Comparison of ENCODE assay signal across 1 cellular context in the genomic region with DNA sequence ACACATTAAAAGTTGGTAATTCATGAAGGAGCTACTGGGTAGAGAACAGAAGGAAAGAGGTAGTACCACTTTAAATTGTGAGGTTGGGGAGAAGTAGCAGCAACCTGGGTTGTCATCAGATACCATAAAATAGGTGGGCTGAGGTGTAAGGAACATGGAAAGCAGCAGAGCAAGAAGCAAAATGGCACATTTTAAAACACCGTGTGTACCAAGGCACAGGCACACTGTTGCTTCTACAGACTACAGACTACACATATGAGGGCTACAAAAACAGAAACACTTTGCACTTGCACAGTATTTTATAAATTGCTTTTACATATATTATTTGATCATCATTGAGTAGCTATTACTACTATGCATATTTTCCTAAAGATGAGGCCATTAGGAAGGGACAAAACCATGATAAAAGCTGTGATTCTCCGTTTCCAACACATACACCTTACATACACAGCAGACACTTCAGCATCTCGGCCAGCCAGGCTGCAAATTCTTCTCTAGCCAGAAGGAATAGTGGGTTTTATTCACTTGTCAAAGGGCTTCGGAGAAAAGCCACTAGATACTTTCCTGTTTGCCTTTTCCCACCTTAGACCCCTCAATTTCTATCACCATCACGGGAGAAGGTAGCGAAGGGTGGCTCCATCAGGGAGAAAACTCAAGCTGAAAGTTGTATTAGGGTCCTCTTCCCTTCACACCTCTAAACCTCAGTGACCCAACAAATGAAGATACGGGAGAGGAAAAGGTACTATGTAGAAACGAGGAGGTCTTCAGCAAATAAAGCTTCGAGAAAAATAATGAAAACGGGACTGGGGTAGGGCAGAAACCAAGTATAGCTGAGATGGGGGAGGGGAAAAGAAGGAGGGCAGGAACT.
TF ChIP-seq lines count a peak whose summit lies in the region.

No MANE protein-coding gene starts in this region.

TF ChIP-seq in SK-N-SH, 30 proteins besides CTCF, POLR2A, EP300 and RAD21:
- TF ChIP-seq POLR2AphosphoS5 (IDR thresholded peaks at IDR 0.05; ENCODE audit: low read depth, low read length) (no peak; the same call in 1 of the 2 replicates), PBX3 (IDR thresholded peaks at IDR 0.05) (no peak), ELF1 (IDR thresholded peaks at IDR 0.05) (no peak), EZH2phosphoT487 (IDR thresholded peaks at IDR 0.05; ENCODE audit: borderline replicate concordance, low read depth) (no peak), IRF3 (IDR thresholded peaks at IDR 0.05; ENCODE audit: low read depth, low read length) (no peak), TCF12 (IDR thresholded peaks at IDR 0.05) (no peak), MAX (IDR thresholded peaks at IDR 0.05; ENCODE audit: low read depth) (no peak), CHD2 (IDR thresholded peaks at IDR 0.05; ENCODE audit: low read length, partially characterized antibody) (no peak), RCOR1 (IDR thresholded peaks at IDR 0.05; ENCODE audit: low read length) (no peak), RFX5 (IDR thresholded peaks at IDR 0.05; ENCODE audit: low read length) (no peak), NRF1 (IDR thresholded peaks at IDR 0.05; ENCODE audit: low read depth, low read length) (no peak), REST (IDR thresholded peaks at IDR 0.05; ENCODE audit: low read depth, low read length) (no peak), JUND (IDR thresholded peaks at IDR 0.05) (no peak), ZBTB33 (IDR thresholded peaks at IDR 0.05; ENCODE audit: borderline replicate concordance, low read depth) (no peak)
- TF ChIP-seq, protein P1, sequence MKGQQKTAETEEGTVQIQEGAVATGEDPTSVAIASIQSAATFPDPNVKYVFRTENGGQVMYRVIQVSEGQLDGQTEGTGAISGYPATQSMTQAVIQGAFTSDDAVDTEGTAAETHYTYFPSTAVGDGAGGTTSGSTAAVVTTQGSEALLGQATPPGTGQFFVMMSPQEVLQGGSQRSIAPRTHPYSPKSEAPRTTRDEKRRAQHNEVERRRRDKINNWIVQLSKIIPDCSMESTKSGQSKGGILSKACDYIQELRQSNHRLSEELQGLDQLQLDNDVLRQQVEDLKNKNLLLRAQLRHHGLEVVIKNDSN (IDR thresholded peaks at IDR 0.05; ENCODE audit: borderline replicate concordance, low read depth) = no peak
- TF ChIP-seq, protein P2, sequence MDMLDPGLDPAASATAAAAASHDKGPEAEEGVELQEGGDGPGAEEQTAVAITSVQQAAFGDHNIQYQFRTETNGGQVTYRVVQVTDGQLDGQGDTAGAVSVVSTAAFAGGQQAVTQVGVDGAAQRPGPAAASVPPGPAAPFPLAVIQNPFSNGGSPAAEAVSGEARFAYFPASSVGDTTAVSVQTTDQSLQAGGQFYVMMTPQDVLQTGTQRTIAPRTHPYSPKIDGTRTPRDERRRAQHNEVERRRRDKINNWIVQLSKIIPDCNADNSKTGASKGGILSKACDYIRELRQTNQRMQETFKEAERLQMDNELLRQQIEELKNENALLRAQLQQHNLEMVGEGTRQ (IDR thresholded peaks at IDR 0.05; ENCODE audit: borderline replicate concordance, low read depth, low read length) = no peak
